Comparison of ENCODE assay signal across 1 cellular context in the genomic region with DNA sequence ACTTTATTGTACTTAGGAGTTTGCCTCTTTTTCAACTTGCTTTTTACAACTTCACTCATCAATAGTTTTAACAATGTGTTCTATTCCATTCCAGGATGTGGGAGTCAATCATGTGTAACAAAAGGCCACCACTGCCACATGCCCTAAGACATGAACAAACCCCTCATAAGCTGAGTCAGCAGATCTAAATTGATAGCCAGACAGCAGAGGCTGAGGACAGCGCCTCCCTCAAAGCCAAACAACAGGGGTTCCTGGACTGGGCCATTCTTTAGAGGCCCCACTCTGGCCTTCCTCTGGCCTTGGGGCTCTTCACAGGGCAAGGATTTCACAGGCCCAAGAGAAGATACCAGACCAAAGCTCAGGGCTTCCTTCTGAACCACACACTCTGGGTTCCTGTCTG.
TF ChIP-seq lines count a peak whose summit lies in the region.

No MANE protein-coding gene starts in this region.

TF ChIP-seq in IMR-90, 13 proteins besides CTCF, POLR2A, EP300 and RAD21:
- TF ChIP-seq MXI1 (IDR thresholded peaks at IDR 0.05; ENCODE audit: borderline replicate concordance, low read depth, low read length) (no peak), MAFK (IDR thresholded peaks at IDR 0.05; ENCODE audit: low read depth, low read length) (peak; percentile 97)
TF ChIP-seq in IMR-90: peak in this region for 1.
